15 cellular contexts compared by ENCODE assay signal in the genomic region with DNA sequence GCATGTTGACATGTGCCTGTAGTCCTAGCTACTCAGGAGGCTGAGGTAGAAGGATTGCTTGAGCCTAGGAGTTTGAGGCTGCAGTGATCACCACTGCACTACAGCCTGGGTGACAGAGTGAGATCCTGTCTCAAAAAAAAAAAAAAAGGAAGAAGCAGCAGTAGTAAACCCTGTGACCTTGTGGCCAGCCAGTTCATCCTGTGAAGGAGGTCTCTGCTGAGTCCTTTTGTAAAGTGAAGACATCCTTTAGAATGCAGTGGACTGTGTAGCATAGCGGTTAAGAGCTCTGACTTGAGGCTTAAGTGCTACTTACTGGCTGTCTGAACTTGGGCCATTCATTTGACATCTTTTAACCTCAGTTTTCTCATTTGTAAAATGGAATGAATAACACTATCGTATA. TPM values are rescaled to one million over a fixed set of nuclear protein-coding genes. Genes with fewer than 3 reads are reported as not detected.
DNase-seq lines count a peak whose midpoint lies in the region; ATAC-seq, FAIRE-seq and TF ChIP-seq lines count a peak whose summit lies in the region.
"Had no signal": no experiment of that assay in that cellular context is flagged by ENCODE, and none has a peak within 500 bp of the region (broad histone marks: within the 10 kb centered on the region; RNA-seq: fewer than 3 reads in every experiment).

No MANE protein-coding gene starts in this region.

- intact Hi-C loops in lower lobe of right lung (cut with DNase I), result no loop called here
- intact Hi-C loops in HepG2 (cut with micrococcal nuclease; ENCODE audit: unreplicated experiment), result no loop called here

- CTCF ChIA-PET in HepG2 (lab: Yijun Ruan, JAX; ENCODE audit: low intra/inter-chr PET ratio, low total read pairs), result no interaction called here

- FAIRE-seq in HepG2 (lab: Jason Lieb, UNC), result no peak

- H3K4me3 ChIP-seq in RWPE2 (ENCODE audit: severe bottlenecking) (no peak overlapping the region), lower lobe of right lung (no peak overlapping the region), HepG2 (replicated peaks in 1 of 3; ENCODE audit: insufficient read depth in 1 of 3, low read depth in 2 of 3, low read length in 3 of 3) (no peak overlapping the region)

- no peak overlapping the region for H3K9ac ChIP-seq in HepG2 (ENCODE audit: insufficient read depth, low read depth, low read length)

- in situ Hi-C loops in HepG2 (cut with HindIII; ENCODE audit: extremely low pct_ligation_motif_present, low pct_unique_long_range_greater_than_20kb), result no loop called here

- H3K9me3 ChIP-seq in RWPE2 (ENCODE audit: severe bottlenecking), result no peaks in the 10 kb centered on the region
- no peaks in the 10 kb centered on the region for H3K9me3 ChIP-seq in lower lobe of right lung
- H3K9me3 ChIP-seq in HepG2 (ENCODE audit: low read length), result no peaks in the 10 kb centered on the region

- peaks cover 20% of the 10 kb centered on the region for H4K20me1 ChIP-seq in HepG2 (ENCODE audit: insufficient read depth, low read length)

- WGBS in HepG2 (ENCODE audit: low lambda C conversion rate), result 95% methylated on average over 2 of the region's 2 CpGs

- no peak overlapping the region for H2AFZ ChIP-seq in HepG2 (ENCODE audit: low read length)

- peak overlapping the region; percentile 82 for H3K27ac ChIP-seq in RWPE2 (ENCODE audit: poor library complexity, severe bottlenecking)
- H3K27ac ChIP-seq in lower lobe of right lung, result no peak overlapping the region
- no peak overlapping the region for H3K27ac ChIP-seq in caudate nucleus (ENCODE audit: low read depth, low read length)
- H3K27ac ChIP-seq in HepG2 (ENCODE audit: extremely low read length, insufficient read depth, low read length), result no peak overlapping the region

- peaks cover 20% of the 10 kb centered on the region for H3K36me3 ChIP-seq in RWPE2 (ENCODE audit: low read depth)
- H3K36me3 ChIP-seq in lower lobe of right lung, result peaks cover under 1% of the 10 kb centered on the region
- peaks cover 4 to 10% of the 10 kb centered on the region in 2 experiments; a peak in 4 of 5 replicates for H3K36me3 ChIP-seq in HepG2 (replicated peaks in 1 of 2; ENCODE audit: control insufficient read depth in 1 of 2, insufficient read depth in 2 of 2, low read length in 2 of 2)

- TF ChIP-seq RAD21 in HepG2 (CRISPR knock-in tag; IDR thresholded peaks at IDR 0.05), result no peak

- POLR2A ChIA-PET in HepG2 (lab: Yijun Ruan, JAX), result interaction anchor here (1.9 kb wide), 1 partner anchor 8 kb away, joined by 5 read pairs; a partner anchor contains a TSS

- no peak for TF ChIP-seq POLR2A in HepG2 (IDR thresholded peaks at IDR 0.05; ENCODE audit: insufficient read depth in 1 of 2, low read depth in 2 of 2, low read length in 2 of 2)

- H3K4me2 ChIP-seq in HepG2 (ENCODE audit: low read depth, low read length), result no peak overlapping the region

- TF ChIP-seq CTCF in GM20000 (IDR thresholded peaks at IDR 0.05; ENCODE audit: extremely low read depth, missing control alignments), result no peak
- no peak for TF ChIP-seq CTCF in RWPE2 (IDR thresholded peaks at IDR 0.05; ENCODE audit: poor library complexity, severe bottlenecking)
- no peak for TF ChIP-seq CTCF in lower lobe of right lung (IDR thresholded peaks at IDR 0.05)
- TF ChIP-seq CTCF in HepG2 (CRISPR knock-in tag; IDR thresholded peaks at IDR 0.05), result no peak

- DNase-seq in NOMO-1 (lab: John Stamatoyannopoulos, UW; ENCODE audit: unreplicated experiment in 2 of 2) (peak; percentile 8 to 44), NOMO-1 treated with dmso at 0.1 percent for 144 hours (lab: John Stamatoyannopoulos, UW; ENCODE audit: unreplicated experiment) (no peak), GM20000 (ENCODE audit: low spot score) (peak; percentile 59), RWPE2 (ENCODE audit: low spot score) (no peak), lower lobe of right lung (no peak), caudate nucleus (lab: John Stamatoyannopoulos, UW) (no peak), HepG2 (ENCODE audit: low spot score) (no peak)
- no peak for DNase-seq in central memory CD4-positive, alpha-beta T cell
- DNase-seq: 8988T; activated CD4-positive, alpha-beta T cell treated with anti-CD3 and anti-CD28 coated beads for 4 hours; foreskin fibroblast; GDM1; NCI-H1048; OCI-M1; T-helper 1 cell had no signal

- no TSS peak for BruUV-seq in HepG2 (replicated peaks; lab: Mats Ljungman, UMichigan)

- H3K4me1 ChIP-seq in RWPE2 (ENCODE audit: insufficient read depth, poor library complexity, severe bottlenecking), result peaks cover 37% of the 10 kb centered on the region
- peaks cover 56% of the 10 kb centered on the region for H3K4me1 ChIP-seq in lower lobe of right lung
- H3K4me1 ChIP-seq in HepG2 (ENCODE audit: insufficient read depth, low read length), result peaks cover 47% of the 10 kb centered on the region

- TF ChIP-seq EP300 in HepG2 (IDR thresholded peaks at IDR 0.05; ENCODE audit: low read depth in 2 of 2, low read length in 2 of 2) (no peak), HepG2 (CRISPR knock-in tag; IDR thresholded peaks at IDR 0.05; ENCODE audit: borderline replicate concordance) (no peak)

- H3K27me3 ChIP-seq in RWPE2 (ENCODE audit: insufficient read depth, poor library complexity, severe bottlenecking), result no peaks in the 10 kb centered on the region
- H3K27me3 ChIP-seq in lower lobe of right lung (ENCODE audit: low read depth), result no peaks in the 10 kb centered on the region
- H3K27me3 ChIP-seq in HepG2 (ENCODE audit: control insufficient read depth in 1 of 2, insufficient read depth in 2 of 2, low read length in 2 of 2), result no peaks in the 10 kb centered on the region

- peaks cover 79% of the 10 kb centered on the region for H3K79me2 ChIP-seq in HepG2 (ENCODE audit: insufficient read depth, low read length)

- ATAC-seq in RWPE2 (ENCODE audit: low read depth) (no peak), lower lobe of right lung (peak; percentile 20 to 30), HepG2 (no peak)

RNA-seq across cellular contexts. Expression of a gene that starts 8.3 kb away (rescaled TPM):
- 32.9 TPM for total RNA-seq in lower lobe of right lung
- total RNA-seq in HepG2 (2016; rRNA removed; fragmentation: Illumina TruSeq; extraction: Trizol), result 74.7 and 81.9 TPM in 2 replicates
- 14.7 and 18.3 TPM in 2 replicates for total RNA-seq in HepG2 (2016; cell fraction: cytosol; rRNA removed; fragmentation: Illumina TruSeq; extraction: Trizol; ENCODE audit: low read depth)
- 74.4 and 92.0 TPM in 2 replicates for total RNA-seq in HepG2 (2016; cell fraction: insoluble cytoplasmic fraction; rRNA removed; fragmentation: Illumina TruSeq; extraction: Trizol)
- 20.2 and 24.8 TPM in 2 replicates for total RNA-seq in HepG2 (2016; cell fraction: membrane; rRNA removed; fragmentation: Illumina TruSeq; extraction: Trizol)
- total RNA-seq in HepG2 (2016; cell fraction: nucleus; rRNA removed; fragmentation: Illumina TruSeq; extraction: Trizol), result 45.8 and 52.9 TPM in 2 replicates
- polyA plus RNA-seq in HepG2 (2011; rRNA removed), result 56.8 and 68.3 TPM in 2 replicates
- 69.7 and 74.0 TPM in 2 replicates for polyA plus RNA-seq in HepG2 (2011; cell fraction: cytosol; rRNA removed)
- 30.3 and 40.7 TPM in 2 replicates for polyA plus RNA-seq in HepG2 (2011; cell fraction: nucleus; rRNA removed)
- polyA plus RNA-seq in HepG2 (2012), result 56.8 and 61.8 TPM in 2 replicates
- polyA plus RNA-seq in HepG2 (2016; cell fraction: cytosol; fragmentation: Illumina TruSeq; extraction: Trizol; ENCODE audit: low read depth), result 12.5 and 13.4 TPM in 2 replicates
- polyA plus RNA-seq in HepG2 (2016; cell fraction: insoluble cytoplasmic fraction; fragmentation: Illumina TruSeq; extraction: Trizol; ENCODE audit: low read depth), result 79.1 and 90.4 TPM in 2 replicates
- 14.3 and 15.5 TPM in 2 replicates for polyA plus RNA-seq in HepG2 (2016; cell fraction: membrane; fragmentation: Illumina TruSeq; extraction: Trizol; ENCODE audit: low read depth)
- polyA plus RNA-seq in HepG2 (2016; cell fraction: nucleus; fragmentation: Illumina TruSeq; extraction: Trizol; ENCODE audit: insufficient read depth, low read depth), result 55.0 and 61.2 TPM in 2 replicates
- polyA minus RNA-seq in HepG2 (2011; rRNA and poly(A)+ RNA removed; ENCODE audit: low replicate concordance), result 54.6 and 79.4 TPM in 2 replicates
- polyA minus RNA-seq in HepG2 (2011; cell fraction: cytosol; rRNA and poly(A)+ RNA removed), result 14.5 and 18.1 TPM in 2 replicates
- 56.4 and 58.9 TPM in 2 replicates for polyA minus RNA-seq in HepG2 (2011; cell fraction: nucleus; rRNA and poly(A)+ RNA removed)

RNA-seq across cellular contexts. Expression of a gene that starts 8.4 kb away (rescaled TPM):
- total RNA-seq in lower lobe of right lung (110 TPM), HepG2 (2016; rRNA removed; fragmentation: Illumina TruSeq; extraction: Trizol) (40.8 and 44.1 TPM in 2 replicates)
- 44.6 and 63.4 TPM in 2 replicates for total RNA-seq in HepG2 (2016; cell fraction: cytosol; rRNA removed; fragmentation: Illumina TruSeq; extraction: Trizol; ENCODE audit: low read depth)
- 38.9 TPM in 2 replicates for total RNA-seq in HepG2 (2016; cell fraction: insoluble cytoplasmic fraction; rRNA removed; fragmentation: Illumina TruSeq; extraction: Trizol)
- 88.8 and 95.5 TPM in 2 replicates for total RNA-seq in HepG2 (2016; cell fraction: membrane; rRNA removed; fragmentation: Illumina TruSeq; extraction: Trizol)
- 32.2 and 35.0 TPM in 2 replicates for total RNA-seq in HepG2 (2016; cell fraction: nucleus; rRNA removed; fragmentation: Illumina TruSeq; extraction: Trizol)
- polyA plus RNA-seq in HepG2 (2011; rRNA removed), result 63.2 and 65.7 TPM in 2 replicates
- 63.4 and 70.0 TPM in 2 replicates for polyA plus RNA-seq in HepG2 (2011; cell fraction: cytosol; rRNA removed)
- polyA plus RNA-seq in HepG2 (2011; cell fraction: nucleus; rRNA removed), result 49.3 and 50.0 TPM in 2 replicates
- 27.7 and 34.2 TPM in 2 replicates for polyA plus RNA-seq in HepG2 (2012)
- 66.7 and 83.5 TPM in 2 replicates for polyA plus RNA-seq in HepG2 (2016; cell fraction: cytosol; fragmentation: Illumina TruSeq; extraction: Trizol; ENCODE audit: low read depth)
- polyA plus RNA-seq in HepG2 (2016; cell fraction: insoluble cytoplasmic fraction; fragmentation: Illumina TruSeq; extraction: Trizol; ENCODE audit: low read depth), result 39.8 and 49.2 TPM in 2 replicates
- 86.9 and 101 TPM in 2 replicates for polyA plus RNA-seq in HepG2 (2016; cell fraction: membrane; fragmentation: Illumina TruSeq; extraction: Trizol; ENCODE audit: low read depth)
- polyA plus RNA-seq in HepG2 (2016; cell fraction: nucleus; fragmentation: Illumina TruSeq; extraction: Trizol; ENCODE audit: insufficient read depth, low read depth), result 44.4 and 49.2 TPM in 2 replicates
- 311 and 530 TPM in 2 replicates for polyA minus RNA-seq in HepG2 (2011; rRNA and poly(A)+ RNA removed; ENCODE audit: low replicate concordance)
- 26.9 and 42.4 TPM in 2 replicates for polyA minus RNA-seq in HepG2 (2011; cell fraction: cytosol; rRNA and poly(A)+ RNA removed)
- 59.6 and 61.3 TPM in 2 replicates for polyA minus RNA-seq in HepG2 (2011; cell fraction: nucleus; rRNA and poly(A)+ RNA removed)

RNA-seq across cellular contexts. Expression of a gene that starts 41.8 kb away (rescaled TPM):
- total RNA-seq in lower lobe of right lung (217 TPM), HepG2 (2016; rRNA removed; fragmentation: Illumina TruSeq; extraction: Trizol) (not detected in 2 replicates)
- total RNA-seq in HepG2 (2016; cell fraction: cytosol; rRNA removed; fragmentation: Illumina TruSeq; extraction: Trizol; ENCODE audit: low read depth), result not detected in 2 replicates
- not detected in 2 replicates for total RNA-seq in HepG2 (2016; cell fraction: insoluble cytoplasmic fraction; rRNA removed; fragmentation: Illumina TruSeq; extraction: Trizol)
- total RNA-seq in HepG2 (2016; cell fraction: membrane; rRNA removed; fragmentation: Illumina TruSeq; extraction: Trizol), result not detected in 2 replicates
- not detected in 2 replicates for total RNA-seq in HepG2 (2016; cell fraction: nucleus; rRNA removed; fragmentation: Illumina TruSeq; extraction: Trizol)
- 0.07 and 0.10 TPM in 2 replicates for polyA plus RNA-seq in HepG2 (2011; rRNA removed)
- polyA plus RNA-seq in HepG2 (2011; cell fraction: cytosol; rRNA removed), result not detected in 2 replicates
- polyA plus RNA-seq in HepG2 (2011; cell fraction: nucleus; rRNA removed), result 0.39 and 0.47 TPM in 2 replicates
- 0.24 TPM in 1 of 2 replicates, not detected in the other for polyA plus RNA-seq in HepG2 (2012)
- polyA plus RNA-seq in HepG2 (2016; cell fraction: cytosol; fragmentation: Illumina TruSeq; extraction: Trizol; ENCODE audit: low read depth), result not detected in 2 replicates
- not detected in 2 replicates for polyA plus RNA-seq in HepG2 (2016; cell fraction: insoluble cytoplasmic fraction; fragmentation: Illumina TruSeq; extraction: Trizol; ENCODE audit: low read depth)
- not detected in 2 replicates for polyA plus RNA-seq in HepG2 (2016; cell fraction: membrane; fragmentation: Illumina TruSeq; extraction: Trizol; ENCODE audit: low read depth)
- polyA plus RNA-seq in HepG2 (2016; cell fraction: nucleus; fragmentation: Illumina TruSeq; extraction: Trizol; ENCODE audit: insufficient read depth, low read depth), result 0.77 TPM in 1 of 2 replicates, not detected in the other
- polyA minus RNA-seq in HepG2 (2011; rRNA and poly(A)+ RNA removed; ENCODE audit: low replicate concordance), result 0.37 TPM in 1 of 2 replicates, not detected in the other
- not detected in 2 replicates for polyA minus RNA-seq in HepG2 (2011; cell fraction: cytosol; rRNA and poly(A)+ RNA removed)
- 0.77 TPM in 1 of 2 replicates, not detected in the other for polyA minus RNA-seq in HepG2 (2011; cell fraction: nucleus; rRNA and poly(A)+ RNA removed)

Comparison
In these comparisons a context has a peak if more than half of its experiments do, and no peak if none do; other contexts are left out.
1. DNase-seq: peak in NOMO-1 (2 of 2) and GM20000 (single experiment); none in NOMO-1 treated with dmso at 0.1 percent for 144 hours (single experiment), RWPE2 (single experiment), lower lobe of right lung (single experiment), caudate nucleus (0 of 61), HepG2 (single experiment) and central memory CD4-positive, alpha-beta T cell (single experiment).
2. ATAC-seq: peak in lower lobe of right lung (2 of 2); none in RWPE2 (single experiment) and HepG2 (single experiment).
3. RNA of a gene that starts 41.8 kb away (total RNA-seq): 217 TPM in lower lobe of right lung (single experiment); not detected in HepG2; every median in the first group is over 100 times any median in the second.